ENCODE assay signal across 22 cellular contexts in the genomic region with DNA sequence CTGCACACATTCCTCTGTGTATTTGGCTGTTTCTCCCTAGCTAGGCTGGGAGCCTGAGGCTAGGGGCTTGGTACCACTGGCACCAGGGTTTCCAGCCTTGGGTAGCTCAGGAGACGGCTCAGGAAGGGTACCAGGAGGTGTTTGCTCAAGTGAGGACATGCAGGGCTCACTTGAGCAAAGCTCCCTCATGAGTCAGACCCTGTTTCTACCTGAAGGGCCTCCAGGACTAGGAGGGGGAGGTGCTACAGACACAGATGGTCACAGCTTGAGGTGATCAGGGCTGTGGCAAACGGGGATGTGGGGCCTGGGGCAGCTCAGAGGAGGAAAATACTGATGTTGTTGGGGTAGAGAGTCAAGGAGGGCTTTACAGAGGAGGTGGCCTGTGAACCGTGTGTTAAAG. TPM values are rescaled to one million over a fixed set of nuclear protein-coding genes. Genes with fewer than 3 reads are reported as not detected.
"Had no signal": no experiment of that assay in that cellular context is flagged by ENCODE, and none has a peak within 500 bp of the region (broad histone marks: within the 10 kb centered on the region; RNA-seq: fewer than 3 reads in every experiment).

No MANE protein-coding gene starts in this region.

RNA-seq across cellular contexts. Expression of a gene that starts 3.3 kb away (rescaled TPM):
- total RNA-seq: activated B cell treated with CpG ODN at 0.5 μM for 24 hours; activated CD4-positive, alpha-beta memory T cell treated with anti-CD3 and anti-CD28 coated beads for 36 hours; activated CD4-positive, alpha-beta T cell treated with anti-CD3 and anti-CD28 coated beads, Interleukin-2, amount 10 ng/mL, durations not matched to agents 24 days and 14 days; activated CD8-positive, alpha-beta memory T cell treated with anti-CD3 and anti-CD28 coated beads for 36 hours; activated CD8-positive, alpha-beta T cell treated with anti-CD3 and anti-CD28 coated beads for 36 hours; activated naive CD4-positive, alpha-beta T cell treated with anti-CD3 and anti-CD28 coated beads for 36 hours; activated naive CD4-positive, alpha-beta T cell treated with anti-CD3 and anti-CD28 coated beads, Interleukin-2, amount 50 U/mL, for 72 hours; activated naive CD8-positive, alpha-beta T cell treated with anti-CD3 and anti-CD28 coated beads for 36 hours; activated T-cell treated with anti-CD3 and anti-CD28 coated beads, Interleukin-2, amount 50 U/mL, for 4 hours; activated T-cell treated with anti-CD3 and anti-CD28 coated beads, Interleukin-2, amount 50 U/mL, for 72 hours; activated T-helper 1 cell treated with anti-CD3 and anti-CD28 coated beads, Interleukin-12 subunit alpha, Interleukin-12 subunit beta, Interleukin-2, Interleukin-4 antibody, amounts not matched to agents 30 ng/mL and 10 ng/mL and 1 ng/mL, durations not matched to agents 14 hours and 24 hours and 36 hours; activated T-helper 17 cell treated with anti-CD3 and anti-CD28 coated beads, Interleukin-2, amount 50 U/mL, for 72 hours; astrocyte; T-helper 1 cell treated with Interleukin-12 subunit alpha and Interleukin-12 subunit beta and Interleukin-4 antibody, amounts not matched to agents 30 ng/mL and 1 ng/mL, for 36 hours; T-helper 17 cell; T-helper 2 cell treated with Interferon-gamma antibody and Interleukin-4, amounts not matched to agents 100 ng/mL and 5 ng/mL, for 36 hours had no signal

RNA-seq across cellular contexts. Expression of a gene that starts 57.9 kb away (rescaled TPM):
- total RNA-seq: activated B cell treated with CpG ODN at 0.5 μM for 24 hours; activated CD4-positive, alpha-beta memory T cell treated with anti-CD3 and anti-CD28 coated beads for 36 hours; activated CD4-positive, alpha-beta T cell treated with anti-CD3 and anti-CD28 coated beads, Interleukin-2, amount 10 ng/mL, durations not matched to agents 24 days and 14 days; activated CD8-positive, alpha-beta memory T cell treated with anti-CD3 and anti-CD28 coated beads for 36 hours; activated CD8-positive, alpha-beta T cell treated with anti-CD3 and anti-CD28 coated beads for 36 hours; activated naive CD4-positive, alpha-beta T cell treated with anti-CD3 and anti-CD28 coated beads for 36 hours; activated naive CD4-positive, alpha-beta T cell treated with anti-CD3 and anti-CD28 coated beads, Interleukin-2, amount 50 U/mL, for 72 hours; activated naive CD8-positive, alpha-beta T cell treated with anti-CD3 and anti-CD28 coated beads for 36 hours; activated T-cell treated with anti-CD3 and anti-CD28 coated beads, Interleukin-2, amount 50 U/mL, for 4 hours; activated T-cell treated with anti-CD3 and anti-CD28 coated beads, Interleukin-2, amount 50 U/mL, for 72 hours; activated T-helper 1 cell treated with anti-CD3 and anti-CD28 coated beads, Interleukin-12 subunit alpha, Interleukin-12 subunit beta, Interleukin-2, Interleukin-4 antibody, amounts not matched to agents 30 ng/mL and 10 ng/mL and 1 ng/mL, durations not matched to agents 14 hours and 24 hours and 36 hours; activated T-helper 17 cell treated with anti-CD3 and anti-CD28 coated beads, Interleukin-2, amount 50 U/mL, for 72 hours; adrenal gland; aorta; astrocyte; body of pancreas; breast epithelium; cardiac septum; cerebellum; T-helper 1 cell treated with Interleukin-12 subunit alpha and Interleukin-12 subunit beta and Interleukin-4 antibody, amounts not matched to agents 30 ng/mL and 1 ng/mL, for 36 hours; T-helper 17 cell; T-helper 2 cell treated with Interferon-gamma antibody and Interleukin-4, amounts not matched to agents 100 ng/mL and 5 ng/mL, for 36 hours had no signal
- polyA plus RNA-seq: adrenal gland, aorta had no signal
